In genomic region chr9:137086531-137087408, GRCh38 we compare ENCODE assay signal across 1 cellular context.
TF ChIP-seq lines count a peak whose summit lies in the region.

Gene MAN1B1, plus strand, starts transcription at chr9:137086985. Its CDS starts 15 bp downstream, at chr9:137087000.

TF ChIP-seq in K562, 482 proteins besides CTCF, POLR2A, EP300 and RAD21 (continued from another document and continues in another):
- TF ChIP-seq ZBTB5 (IDR thresholded peaks at IDR 0.05) (no peak), ZNF212 (CRISPR knock-in tag; IDR thresholded peaks at IDR 0.05) (no peak), BCL6 (CRISPR knock-in tag; IDR thresholded peaks at IDR 0.05) (no peak), NFIC (IDR thresholded peaks at IDR 0.05) (no peak; the same call in none of the 2 replicates), GTF2F1 (IDR thresholded peaks at IDR 0.05; ENCODE audit: low read depth, low read length) (no peak), RBFOX2 (IDR thresholded peaks at IDR 0.05; ENCODE audit: low read depth, low read length) (peak; percentile 92), E4F1 (CRISPR knock-in tag; IDR thresholded peaks at IDR 0.05; ENCODE audit: borderline replicate concordance) (no peak), TAF9B (IDR thresholded peaks at IDR 0.05; ENCODE audit: partially characterized antibody) (no peak), CAMTA2 (CRISPR knock-in tag; conservative IDR thresholded peaks at IDR 0.05) (no peak), SPI1 (IDR thresholded peaks at IDR 0.05; ENCODE audit: borderline replicate concordance, low read depth, low read length) (peak; percentile 48; the same call in 1 of the 2 replicates), ILK (tag; IDR thresholded peaks at IDR 0.05; ENCODE audit: borderline replicate concordance, low read depth) (no peak), KLF13 (tag; IDR thresholded peaks at IDR 0.05; ENCODE audit: borderline replicate concordance, low read depth) (peak; percentile 73; the same call in 1 of the 2 replicates), POLR2H (tag; IDR thresholded peaks at IDR 0.05; ENCODE audit: low read depth) (peak; percentile 77), NCOA1 (IDR thresholded peaks at IDR 0.05; ENCODE audit: low read depth) (no peak), NFXL1 (CRISPR knock-in tag; IDR thresholded peaks at IDR 0.05) (no peak), RNF2 (IDR thresholded peaks at IDR 0.05) (no peak), ZBTB17 (CRISPR knock-in tag; IDR thresholded peaks at IDR 0.05) (no peak), ZNF41 (CRISPR knock-in tag; conservative IDR thresholded peaks at IDR 0.05) (no peak), ZNF324 (CRISPR knock-in tag; IDR thresholded peaks at IDR 0.05) (no peak), ZNF668 (CRISPR knock-in tag; IDR thresholded peaks at IDR 0.05) (no peak), HMGN3 (IDR thresholded peaks at IDR 0.05; ENCODE audit: borderline replicate concordance, extremely low read depth, insufficient read length, low read depth, low read length) (peak; percentile 88), EHMT2 (IDR thresholded peaks at IDR 0.05) (no peak), XRCC4 (IDR thresholded peaks at IDR 0.05; ENCODE audit: extremely low read depth, insufficient read depth, insufficient read length) (no peak), ZNF134 (CRISPR knock-in tag; conservative IDR thresholded peaks at IDR 0.05) (no peak), BACH1 (tag; IDR thresholded peaks at IDR 0.05) (no peak), NBN (IDR thresholded peaks at IDR 0.05; ENCODE audit: low read depth) (no peak), TEAD4 (IDR thresholded peaks at IDR 0.05; ENCODE audit: low read length) (no peak), TEAD4 (CRISPR knock-in tag; IDR thresholded peaks at IDR 0.05; ENCODE audit: borderline replicate concordance) (peak; percentile 47; the same call in 1 of the 2 replicates), PKNOX1 (IDR thresholded peaks at IDR 0.05) (peak; percentile 94), SMAD4 (CRISPR knock-in tag; conservative IDR thresholded peaks at IDR 0.05) (peak; percentile 56; the same call in 1 of the 2 replicates), CEBPG (CRISPR knock-in tag; IDR thresholded peaks at IDR 0.05) (0 out of 2 replicates have a peak, but pooled peaks have one; percentile 5), CEBPG (tag; conservative IDR thresholded peaks at IDR 0.05 in 1 of 2, IDR thresholded peaks at IDR 0.05 in 1 of 2) (no peak), CC2D1A (IDR thresholded peaks at IDR 0.05) (no peak), PHTF2 (CRISPR knock-in tag; IDR thresholded peaks at IDR 0.05) (no peak), PCBP1 (IDR thresholded peaks at IDR 0.05; ENCODE audit: low read depth, low read length, poor library complexity, severe bottlenecking) (peak; percentile 39), HDAC6 (IDR thresholded peaks at IDR 0.05; ENCODE audit: low read depth, low read length) (no peak), ETV6 (IDR thresholded peaks at IDR 0.05; ENCODE audit: borderline replicate concordance in 1 of 2, low read depth in 2 of 2, low read length in 1 of 2) (no peak), ETV6 (CRISPR knock-in tag; IDR thresholded peaks at IDR 0.05; ENCODE audit: borderline replicate concordance) (no peak), NCOA6 (IDR thresholded peaks at IDR 0.05) (peak; percentile 80; the same call in 1 of the 2 replicates), E2F5 (CRISPR knock-in tag; IDR thresholded peaks at IDR 0.05) (0 out of 2 replicates have a peak, but pooled peaks have one; percentile 39), VEZF1 (CRISPR knock-in tag; IDR thresholded peaks at IDR 0.05) (peak; percentile 47), HBP1 (CRISPR knock-in tag; IDR thresholded peaks at IDR 0.05) (no peak), ZC3H8 (IDR thresholded peaks at IDR 0.05) (no peak), PHF20 (IDR thresholded peaks at IDR 0.05; ENCODE audit: partially characterized antibody) (peak; percentile 56), PML (IDR thresholded peaks at IDR 0.05; ENCODE audit: low read length) (peak; percentile 0; the same call in 1 of the 2 replicates), POLR3G (IDR thresholded peaks at IDR 0.05; ENCODE audit: extremely low read depth, insufficient read length, insufficient replicate concordance) (no peak), ELF1 (tag; IDR thresholded peaks at IDR 0.05) (peak; percentile 40; the same call in 1 of the 2 replicates), HSF4 (CRISPR knock-in tag; IDR thresholded peaks at IDR 0.05; ENCODE audit: borderline replicate concordance) (no peak), BCLAF1 (IDR thresholded peaks at IDR 0.05; ENCODE audit: borderline replicate concordance in 1 of 2, control insufficient read depth in 1 of 2, low read depth in 2 of 2, low read length in 1 of 2) (no peak), ELF2 (CRISPR knock-in tag; IDR thresholded peaks at IDR 0.05) (no peak), SMAD3 (CRISPR knock-in tag; conservative IDR thresholded peaks at IDR 0.05) (no peak), WHSC1 (IDR thresholded peaks at IDR 0.05; ENCODE audit: low read length) (no peak), ZBTB8A (IDR thresholded peaks at IDR 0.05; ENCODE audit: partially characterized antibody) (no peak), ZNF140 (CRISPR knock-in tag; IDR thresholded peaks at IDR 0.05) (no peak), EWSR1 (IDR thresholded peaks at IDR 0.05; ENCODE audit: borderline replicate concordance, low read depth, partially characterized antibody) (no peak), MLX (CRISPR knock-in tag; conservative IDR thresholded peaks at IDR 0.05) (no peak), BHLHE40 (IDR thresholded peaks at IDR 0.05; ENCODE audit: low read length) (0 out of 2 replicates have a peak, but pooled peaks have one; percentile 13), E2F8 (IDR thresholded peaks at IDR 0.05; ENCODE audit: low read depth, partially characterized antibody) (no peak), ZC3H4 (CRISPR knock-in tag; IDR thresholded peaks at IDR 0.05; ENCODE audit: borderline replicate concordance) (no peak), NELFE (IDR thresholded peaks at IDR 0.05; ENCODE audit: insufficient read depth, insufficient read length) (no peak)
